13 cellular contexts compared by ENCODE assay signal in the genomic region with DNA sequence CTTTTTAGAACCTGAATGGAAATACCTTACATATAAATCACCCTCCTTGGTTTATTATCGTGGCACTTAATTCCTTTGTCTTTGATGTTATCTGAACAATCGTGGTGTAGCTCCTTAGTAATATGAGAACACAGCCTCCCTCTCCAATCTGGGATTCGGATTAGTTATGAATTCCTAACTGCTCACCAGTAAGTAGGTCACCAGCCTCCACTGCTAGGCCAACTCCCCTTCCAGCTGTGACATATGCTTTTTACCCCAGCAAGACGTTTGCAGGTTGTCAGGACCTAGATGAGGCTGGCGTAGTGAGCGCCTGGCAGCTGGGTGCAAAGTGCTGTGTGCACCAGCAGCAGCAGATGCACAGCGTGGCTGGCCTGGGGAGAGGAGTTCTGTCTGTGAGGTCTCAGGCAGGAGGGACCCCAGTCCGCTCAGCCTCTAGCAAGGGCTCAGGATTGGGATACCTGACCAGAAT. TPM values are rescaled to one million over a fixed set of nuclear protein-coding genes. Genes with fewer than 3 reads are reported as not detected.
DNase-seq lines count a peak whose midpoint lies in the region; ATAC-seq and TF ChIP-seq lines count a peak whose summit lies in the region.
"Had no signal": no experiment of that assay in that cellular context is flagged by ENCODE, and none has a peak within 500 bp of the region (broad histone marks: within the 10 kb centered on the region; RNA-seq: fewer than 3 reads in every experiment).

No MANE protein-coding gene starts in this region.

- POLR2A ChIA-PET in HEK293 (lab: Yijun Ruan, JAX): interaction anchor here (0.6 to 1.0 kb wide), 3 partner anchors 36 to 563 kb away, joined by 3 to 4 read pairs (median 3); no protein-coding TSS in a partner anchor

- TF ChIP-seq CTCF in HEK293 (tag by site-specific recombination; IDR thresholded peaks at IDR 0.05) (no peak), RWPE2 (IDR thresholded peaks at IDR 0.05; ENCODE audit: poor library complexity, severe bottlenecking) (no peak), fibroblast of villous mesenchyme (IDR thresholded peaks at IDR 0.05; ENCODE audit: insufficient read depth, low read depth, low read length) (no peak), left lung (IDR thresholded peaks at IDR 0.05) (no peak)

- H3K27me3 ChIP-seq in RWPE2 (ENCODE audit: insufficient read depth, poor library complexity, severe bottlenecking) (no peaks in the 10 kb centered on the region), left lung (no peaks in the 10 kb centered on the region)
- H3K27me3 ChIP-seq: uterus had no signal

- no peak overlapping the region for H3K4me3 Mint-ChIP-seq in activated T-helper 2 cell treated with anti-CD3 and anti-CD28 coated beads, Interferon-gamma antibody, Interleukin-2, Interleukin-4, amounts not matched to agents 10 μg/mL and 5 μg/mL and 100 μg/mL, durations not matched to agents 14 hours and 24 hours and 36 hours (ENCODE audit: low read depth)

- CTCF ChIA-PET in HEK293 (lab: Yijun Ruan, JAX): no interaction called here

- H3K36me3 Mint-ChIP-seq in activated T-helper 2 cell treated with anti-CD3 and anti-CD28 coated beads, Interferon-gamma antibody, Interleukin-2, Interleukin-4, amounts not matched to agents 10 μg/mL and 5 μg/mL and 100 μg/mL, durations not matched to agents 14 hours and 24 hours and 36 hours (ENCODE audit: low read depth): peaks cover 21% of the 10 kb centered on the region

- ATAC-seq in RWPE2 (ENCODE audit: low read depth) (peak; percentile 82), left lung (no peak), GM19397 (IDR thresholded peaks at IDR 0.05; ENCODE audit: unreplicated experiment) (no peak), esophagus mucosa (no peak)
- ATAC-seq: left ventricle myocardium superior had no signal

- H3K27me3 Mint-ChIP-seq in activated T-helper 2 cell treated with anti-CD3 and anti-CD28 coated beads, Interferon-gamma antibody, Interleukin-2, Interleukin-4, amounts not matched to agents 10 μg/mL and 5 μg/mL and 100 μg/mL, durations not matched to agents 14 hours and 24 hours and 36 hours (ENCODE audit: low read depth): no peaks in the 10 kb centered on the region

- H3K27ac Mint-ChIP-seq in activated T-helper 2 cell treated with anti-CD3 and anti-CD28 coated beads, Interferon-gamma antibody, Interleukin-2, Interleukin-4, amounts not matched to agents 10 μg/mL and 5 μg/mL and 100 μg/mL, durations not matched to agents 14 hours and 24 hours and 36 hours: no peak overlapping the region

- DNase-seq in A172 (ENCODE audit: low spot score): peak; percentile 45
- DNase-seq in RWPE2 (ENCODE audit: low spot score): no peak
- peak; percentile 71 for DNase-seq in fibroblast of villous mesenchyme (ENCODE audit: low read depth)
- no peak for DNase-seq in left lung
- DNase-seq in activated T-helper 2 cell treated with anti-CD3 and anti-CD28 coated beads, Interferon-gamma antibody, Interleukin-2, Interleukin-4, amounts not matched to agents 10 μg/mL and 5 μg/mL and 100 μg/mL, durations not matched to agents 14 hours and 24 hours and 36 hours (ENCODE audit: low spot score): no peak
- DNase-seq: cerebellar nuclear complex, left ventricle myocardium superior, NCI-H446 treated with DMSO at 0.1 percent for 48 hours, uterus had no signal

- no peak overlapping the region for H3K4me3 ChIP-seq in HEK293 (ENCODE audit: low read depth, low read length)
- no peak overlapping the region for H3K4me3 ChIP-seq in RWPE2 (ENCODE audit: severe bottlenecking)
- H3K4me3 ChIP-seq in fibroblast of villous mesenchyme (ENCODE audit: low read depth, low read length): no peak overlapping the region
- no peak overlapping the region for H3K4me3 ChIP-seq in left lung
- H3K4me3 ChIP-seq: SK-N-MC, uterus had no signal

- H3K4me1 ChIP-seq in HEK293 (ENCODE audit: control insufficient read depth, insufficient read depth, low read length) (0 out of 2 replicates have a peak, but pooled peaks cover 5% of the 10 kb centered on the region), RWPE2 (ENCODE audit: insufficient read depth, poor library complexity, severe bottlenecking) (no peaks in the 10 kb centered on the region), left lung (no peaks in the 10 kb centered on the region)
- H3K4me1 ChIP-seq: uterus had no signal

- H3K27ac ChIP-seq in HEK293 (ENCODE audit: extremely low read depth, low read depth, low read length) (no peak overlapping the region), RWPE2 (ENCODE audit: poor library complexity, severe bottlenecking) (no peak overlapping the region), left lung (no peak overlapping the region)
- H3K27ac ChIP-seq: SK-N-MC, uterus had no signal

- H3K9me3 ChIP-seq in HEK293 (ENCODE audit: control insufficient read depth, insufficient read depth, low read depth, low read length) (no peaks in the 10 kb centered on the region), RWPE2 (ENCODE audit: severe bottlenecking) (no peaks in the 10 kb centered on the region), left lung (peaks cover 0 to 5% of the 10 kb centered on the region in 2 donors)
- H3K9me3 ChIP-seq: uterus had no signal

- intact Hi-C loops in left lung (cut with DNase I): no loop called here
- intact Hi-C loops in activated T-helper 2 cell treated with anti-CD3 and anti-CD28 coated beads, Interferon-gamma antibody, Interleukin-2, Interleukin-4, amounts not matched to agents 10 μg/mL and 5 μg/mL and 100 μg/mL, durations not matched to agents 14 hours and 24 hours and 36 hours (cut with micrococcal nuclease): no loop called here

- no peaks in the 10 kb centered on the region for H3K4me1 Mint-ChIP-seq in activated T-helper 2 cell treated with anti-CD3 and anti-CD28 coated beads, Interferon-gamma antibody, Interleukin-2, Interleukin-4, amounts not matched to agents 10 μg/mL and 5 μg/mL and 100 μg/mL, durations not matched to agents 14 hours and 24 hours and 36 hours (ENCODE audit: low read depth)

- H3K36me3 ChIP-seq in HEK293 (ENCODE audit: control insufficient read depth in 2 of 2, insufficient read depth in 1 of 2, low read length in 2 of 2) (peaks cover 0 to 50% of the 10 kb centered on the region in 2 experiments), RWPE2 (ENCODE audit: low read depth) (no peaks in the 10 kb centered on the region), left lung (peaks cover 0 to 3% of the 10 kb centered on the region in 2 donors)
- H3K36me3 ChIP-seq: uterus had no signal

- peaks cover 9% of the 10 kb centered on the region for H3K9me3 Mint-ChIP-seq in activated T-helper 2 cell treated with anti-CD3 and anti-CD28 coated beads, Interferon-gamma antibody, Interleukin-2, Interleukin-4, amounts not matched to agents 10 μg/mL and 5 μg/mL and 100 μg/mL, durations not matched to agents 14 hours and 24 hours and 36 hours

TF ChIP-seq in HEK293, 187 proteins besides CTCF, POLR2A, EP300 and RAD21:
- TF ChIP-seq ZIC2 (tag by site-specific recombination; IDR thresholded peaks at IDR 0.05) (peak; percentile 30; the same call in 1 of the 2 replicates), FEZF1 (tag by site-specific recombination; IDR thresholded peaks at IDR 0.05) (peak; percentile 54), ZNF701 (tag by site-specific recombination; IDR thresholded peaks at IDR 0.05) (no peak), ZNF654 (tag by site-specific recombination; IDR thresholded peaks at IDR 0.05; ENCODE audit: low read depth) (no peak), WT1 (tag by site-specific recombination; IDR thresholded peaks at IDR 0.05) (peak; percentile 94), ZNF16 (tag by site-specific recombination; IDR thresholded peaks at IDR 0.05; ENCODE audit: low read depth) (no peak), TCF7L2 (IDR thresholded peaks at IDR 0.05; ENCODE audit: borderline replicate concordance, low read depth, low read length) (peak; percentile 78), ZNF140 (tag by site-specific recombination; IDR thresholded peaks at IDR 0.05) (no peak), KLF9 (tag by site-specific recombination; IDR thresholded peaks at IDR 0.05; ENCODE audit: low read depth) (no peak), OSR2 (tag by site-specific recombination; IDR thresholded peaks at IDR 0.05) (peak; percentile 67)
- TF ChIP-seq, protein P1, sequence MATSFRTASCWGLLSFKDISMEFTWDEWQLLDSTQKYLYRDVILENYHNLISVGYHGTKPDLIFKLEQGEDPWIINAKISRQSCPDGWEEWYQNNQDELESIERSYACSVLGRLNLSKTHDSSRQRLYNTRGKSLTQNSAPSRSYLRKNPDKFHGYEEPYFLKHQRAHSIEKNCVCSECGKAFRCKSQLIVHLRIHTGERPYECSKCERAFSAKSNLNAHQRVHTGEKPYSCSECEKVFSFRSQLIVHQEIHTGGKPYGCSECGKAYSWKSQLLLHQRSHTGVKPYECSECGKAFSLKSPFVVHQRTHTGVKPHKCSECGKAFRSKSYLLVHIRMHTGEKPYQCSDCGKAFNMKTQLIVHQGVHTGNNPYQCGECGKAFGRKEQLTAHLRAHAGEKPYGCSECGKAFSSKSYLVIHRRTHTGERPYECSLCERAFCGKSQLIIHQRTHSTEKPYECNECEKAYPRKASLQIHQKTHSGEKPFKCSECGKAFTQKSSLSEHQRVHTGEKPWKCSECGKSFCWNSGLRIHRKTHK (tag by site-specific recombination; IDR thresholded peaks at IDR 0.05): no peak

RNA-seq across cellular contexts. Expression of a gene that starts 38.2 kb away (rescaled TPM):
- total RNA-seq in A172 (2014; rRNA removed; shearing (Covaris generic)): 72.1 and 87.8 TPM in 2 replicates
- total RNA-seq in fibroblast of villous mesenchyme (14.8 and 20.7 TPM in 2 replicates), left lung (10 to 100 TPM; 35.1 to 36.3 TPM), esophagus mucosa (44.0 TPM)
- total RNA-seq in activated T-helper 2 cell treated with anti-CD3 and anti-CD28 coated beads, Interferon-gamma antibody, Interleukin-2, Interleukin-4, amounts not matched to agents 10 μg/mL and 5 μg/mL and 100 μg/mL, durations not matched to agents 14 hours and 24 hours and 36 hours: 34.6 and 38.1 TPM in 2 replicates

Comparison
In these comparisons a context has a peak if more than half of its experiments do, and no peak if none do; other contexts are left out.
1. DNase-seq: peak in A172 (single experiment) and fibroblast of villous mesenchyme (single experiment); none in RWPE2 (single experiment), left lung (0 of 2) and activated T-helper 2 cell treated with anti-CD3 and anti-CD28 coated beads, Interferon-gamma antibody, Interleukin-2, Interleukin-4, amounts not matched to agents 10 μg/mL and 5 μg/mL and 100 μg/mL, durations not matched to agents 14 hours and 24 hours and 36 hours (single experiment).